ENCODE assay signal across 12 cellular contexts in the genomic region with DNA sequence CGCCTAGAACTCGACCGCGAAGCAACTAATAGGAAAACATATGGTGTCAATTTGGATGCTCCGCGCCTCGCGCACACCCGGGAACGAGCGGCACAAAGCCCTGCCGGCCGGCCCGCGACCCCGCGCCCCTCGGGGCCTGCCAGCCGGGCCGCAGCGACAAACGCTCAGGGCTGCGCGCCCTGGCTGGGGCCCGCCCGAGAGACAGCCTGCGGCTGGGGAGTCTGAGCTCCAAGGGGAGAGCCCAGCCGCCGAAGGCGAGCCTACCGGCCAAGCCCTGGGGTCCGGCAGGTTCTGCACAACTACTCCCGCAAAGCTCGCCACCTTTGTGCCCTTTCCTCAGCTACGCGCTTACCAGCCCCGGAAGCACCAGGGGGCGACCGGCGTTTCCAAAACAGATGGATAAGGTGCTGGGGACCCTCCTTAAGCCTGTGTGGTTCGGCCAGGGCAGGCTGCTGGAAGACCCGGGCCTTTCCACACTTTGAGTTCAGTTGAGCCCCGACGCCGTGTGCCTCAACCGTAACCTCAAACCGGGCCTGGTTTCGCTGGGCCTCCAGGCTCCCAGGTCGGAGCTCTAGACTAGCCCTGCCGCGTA. TPM values are rescaled to one million over a fixed set of nuclear protein-coding genes. Genes with fewer than 3 reads are reported as not detected.
DNase-seq lines count a peak whose midpoint lies in the region; TF ChIP-seq lines count a peak whose summit lies in the region.
"Had no signal": no experiment of that assay in that cellular context is flagged by ENCODE, and none has a peak within 500 bp of the region (broad histone marks: within the 10 kb centered on the region; RNA-seq: fewer than 3 reads in every experiment).

No MANE protein-coding gene starts in this region.

- H3K4me1 ChIP-seq in ES-I3 (ENCODE audit: insufficient read depth, low read length) (peaks cover 20% of the 10 kb centered on the region), HUES64 (ENCODE audit: insufficient read depth, low read length) (peaks cover 62% of the 10 kb centered on the region)

- H3K79me2 ChIP-seq in neural cell (replicated peaks; ENCODE audit: insufficient read depth, low read length), result peaks cover 82% of the 10 kb centered on the region

- DNase-seq in dorsolateral prefrontal cortex (no peak), DMS 273 (lab: John Stamatoyannopoulos, UW; ENCODE audit: unreplicated experiment) (no peak), GDM1 (lab: John Stamatoyannopoulos, UW) (no peak), superior temporal gyrus (ENCODE audit: extremely low spot score) (no peak), GOT3 (lab: John Stamatoyannopoulos, UW) (no peak)
- DNase-seq: cortex of kidney, NCI-H2171 had no signal

- no peak for TF ChIP-seq RAD21 in neural cell (conservative IDR thresholded peaks at IDR 0.05)

- no peaks in the 10 kb centered on the region for H3K9me2 ChIP-seq in neural cell (ENCODE audit: insufficient read depth, low read length)

- H3K27me3 ChIP-seq in HUES64 (ENCODE audit: insufficient read depth, low read length) (peaks cover 100% of the 10 kb centered on the region), dorsolateral prefrontal cortex (peaks cover 8 to 100% (median 96%) of the 10 kb centered on the region in 45 donors), neural cell (ENCODE audit: insufficient read depth, low read depth, low read length) (peaks cover 41% of the 10 kb centered on the region)

- no peak overlapping the region for H3K27ac ChIP-seq in HUES64 (ENCODE audit: low read depth, low read length)
- peak overlapping the region in 49 of 59 donors; percentile 5 to 93 (median 63) for H3K27ac ChIP-seq in dorsolateral prefrontal cortex
- H3K27ac ChIP-seq in neural cell (ENCODE audit: low read length), result no peak overlapping the region

- H3K9me3 ChIP-seq in ES-I3 (ENCODE audit: control insufficient read depth, insufficient read depth, low read length) (no peaks in the 10 kb centered on the region), HUES64 (ENCODE audit: insufficient read depth, low read depth, low read length) (no peaks in the 10 kb centered on the region), neural cell (ENCODE audit: low read length) (no peaks in the 10 kb centered on the region)

- no peak for TF ChIP-seq EP300 in neural cell (conservative IDR thresholded peaks at IDR 0.05; ENCODE audit: poor library complexity, severe bottlenecking)

- H3K36me3 ChIP-seq in ES-I3 (ENCODE audit: insufficient read depth, low read length), result no peaks in the 10 kb centered on the region
- H3K36me3 ChIP-seq in HUES64 (ENCODE audit: insufficient read depth, low read length), result no peaks in the 10 kb centered on the region; the same call in 1 of the 2 replicates
- peaks cover 5% of the 10 kb centered on the region for H3K36me3 ChIP-seq in neural cell (ENCODE audit: insufficient read depth, low read length)

- peaks cover 13% of the 10 kb centered on the region for H3F3A ChIP-seq in neural cell (ENCODE audit: insufficient read depth, low read length, poor library complexity, severe bottlenecking)

- no peaks in the 10 kb centered on the region for H4K20me1 ChIP-seq in neural cell (ENCODE audit: insufficient read depth)

- WGBS in HUES64, result under 1% methylated on average over 51 of the region's 51 CpGs

- intact Hi-C loops in dorsolateral prefrontal cortex (cut with DNase I), result no loop called here

- no peak overlapping the region for H3K4me2 ChIP-seq in neural cell (ENCODE audit: low read length)

- H3K4me3 ChIP-seq in HUES64 (ENCODE audit: low read length) (peak overlapping the region; percentile 37), dorsolateral prefrontal cortex (peak overlapping the region in 49 of 59 donors; percentile 1 to 77 (median 56)), neural cell (ENCODE audit: low read length) (peak overlapping the region; percentile 97)

- H3K9ac ChIP-seq in ES-I3 (ENCODE audit: low read depth, low read length) (peak overlapping the region; percentile 25; the same call in 1 of the 2 replicates), HUES64 (ENCODE audit: low read depth, low read length) (no peak overlapping the region), neural cell (ENCODE audit: low read length) (peak overlapping the region; percentile 77)

- no peak for TF ChIP-seq CTCF in dorsolateral prefrontal cortex (IDR thresholded peaks at IDR 0.05 in 54 of 56, conservative IDR thresholded peaks at IDR 0.05 in 2 of 56; ENCODE audit: low read depth in 1 of 56, partially characterized antibody in 56 of 56)
- no peak for TF ChIP-seq CTCF in neural cell (IDR thresholded peaks at IDR 0.05; ENCODE audit: poor library complexity, severe bottlenecking)

- H2AFZ ChIP-seq in neural cell (ENCODE audit: low read depth, low read length), result no peak overlapping the region

TF ChIP-seq in neural cell, 6 proteins besides CTCF, POLR2A, EP300 and RAD21:
- no peak for TF ChIP-seq MXI1 (conservative IDR thresholded peaks at IDR 0.05; ENCODE audit: poor library complexity, severe bottlenecking)
- TF ChIP-seq TAF1 (IDR thresholded peaks at IDR 0.05; ENCODE audit: low read depth), result no peak
- TF ChIP-seq POLR2AphosphoS5 (IDR thresholded peaks at IDR 0.05), result no peak
- TF ChIP-seq EZH2 (IDR thresholded peaks at IDR 0.05; ENCODE audit: borderline replicate concordance, insufficient read depth, low read length, poor library complexity, severe bottlenecking), result no peak
- no peak for TF ChIP-seq SMC3 (conservative IDR thresholded peaks at IDR 0.05; ENCODE audit: poor library complexity)
- TF ChIP-seq, protein P1, sequence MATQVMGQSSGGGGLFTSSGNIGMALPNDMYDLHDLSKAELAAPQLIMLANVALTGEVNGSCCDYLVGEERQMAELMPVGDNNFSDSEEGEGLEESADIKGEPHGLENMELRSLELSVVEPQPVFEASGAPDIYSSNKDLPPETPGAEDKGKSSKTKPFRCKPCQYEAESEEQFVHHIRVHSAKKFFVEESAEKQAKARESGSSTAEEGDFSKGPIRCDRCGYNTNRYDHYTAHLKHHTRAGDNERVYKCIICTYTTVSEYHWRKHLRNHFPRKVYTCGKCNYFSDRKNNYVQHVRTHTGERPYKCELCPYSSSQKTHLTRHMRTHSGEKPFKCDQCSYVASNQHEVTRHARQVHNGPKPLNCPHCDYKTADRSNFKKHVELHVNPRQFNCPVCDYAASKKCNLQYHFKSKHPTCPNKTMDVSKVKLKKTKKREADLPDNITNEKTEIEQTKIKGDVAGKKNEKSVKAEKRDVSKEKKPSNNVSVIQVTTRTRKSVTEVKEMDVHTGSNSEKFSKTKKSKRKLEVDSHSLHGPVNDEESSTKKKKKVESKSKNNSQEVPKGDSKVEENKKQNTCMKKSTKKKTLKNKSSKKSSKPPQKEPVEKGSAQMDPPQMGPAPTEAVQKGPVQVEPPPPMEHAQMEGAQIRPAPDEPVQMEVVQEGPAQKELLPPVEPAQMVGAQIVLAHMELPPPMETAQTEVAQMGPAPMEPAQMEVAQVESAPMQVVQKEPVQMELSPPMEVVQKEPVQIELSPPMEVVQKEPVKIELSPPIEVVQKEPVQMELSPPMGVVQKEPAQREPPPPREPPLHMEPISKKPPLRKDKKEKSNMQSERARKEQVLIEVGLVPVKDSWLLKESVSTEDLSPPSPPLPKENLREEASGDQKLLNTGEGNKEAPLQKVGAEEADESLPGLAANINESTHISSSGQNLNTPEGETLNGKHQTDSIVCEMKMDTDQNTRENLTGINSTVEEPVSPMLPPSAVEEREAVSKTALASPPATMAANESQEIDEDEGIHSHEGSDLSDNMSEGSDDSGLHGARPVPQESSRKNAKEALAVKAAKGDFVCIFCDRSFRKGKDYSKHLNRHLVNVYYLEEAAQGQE (IDR thresholded peaks at IDR 0.05; ENCODE audit: borderline replicate concordance), result no peak

RNA-seq across cellular contexts. Expression of a gene that starts 6.0 kb away (rescaled TPM):
- 2.2 TPM for polyA plus RNA-seq in HUES64 (2013, experiment 1 of 2)
- polyA plus RNA-seq in HUES64 (2013, experiment 2 of 2), result 5.3 TPM
- 100 to 1,000 TPM in 1 of 120 experiments, 10 to 100 TPM in 119; 12.4 to 107 (median 33.7) TPM for total RNA-seq in dorsolateral prefrontal cortex
- 72.6 and 74.7 TPM in 2 replicates for polyA plus RNA-seq in neural cell
- polyA minus RNA-seq in neural cell, result 65.7 and 69.8 TPM in 2 replicates
- total RNA-seq: activated CD8-positive, alpha-beta memory T cell treated with anti-CD3 and anti-CD28 coated beads for 36 hours; posterior vena cava had no signal

Comparison
In these comparisons a context has a peak if more than half of its experiments do, and no peak if none do; other contexts are left out.
1. H3K27ac ChIP-seq: peak in dorsolateral prefrontal cortex (49 of 59); none in HUES64 (single experiment) and neural cell (single experiment).
2. H3K4me3 ChIP-seq: peak in every context shown above with its lines; median percentile 97 in neural cell; 56 in dorsolateral prefrontal cortex; 37 in HUES64.